In the genomic region with DNA sequence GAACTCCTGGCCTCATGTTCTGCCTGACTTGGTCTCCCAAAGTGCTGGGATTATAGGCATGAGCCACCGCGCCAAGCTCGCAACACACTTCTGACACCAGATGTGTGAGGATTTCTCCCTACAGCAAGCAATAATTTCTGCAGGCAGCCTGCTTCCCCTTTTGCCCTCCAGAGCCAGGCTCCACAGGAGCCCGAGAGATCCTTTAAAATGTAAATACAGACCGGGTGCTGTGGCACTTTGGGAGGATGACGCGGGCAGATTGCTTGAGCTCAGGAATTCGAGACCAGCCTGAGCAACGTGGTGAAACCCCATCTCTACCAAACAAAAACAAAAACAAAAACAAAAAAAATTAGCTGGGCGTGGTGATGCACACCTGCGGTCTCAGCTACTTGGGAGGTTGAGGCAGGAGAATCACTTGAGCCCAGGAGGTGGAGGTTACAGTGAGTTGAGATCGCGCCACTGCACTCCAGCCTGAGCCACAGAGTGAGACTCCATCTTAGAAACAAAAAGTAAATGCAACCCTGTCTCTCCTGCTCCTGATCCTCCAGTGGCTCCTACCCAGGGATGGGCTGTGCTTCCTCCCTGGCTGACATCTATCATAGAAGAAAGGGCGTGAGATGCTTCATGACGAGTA, we compare ENCODE assay signal across 1 cellular context.
TF ChIP-seq lines count a peak whose summit lies in the region.

No MANE protein-coding gene starts in this region.

TF ChIP-seq in WTC11, 78 proteins besides CTCF, POLR2A, EP300 and RAD21 (continued from another document):
- TF ChIP-seq, protein P1, sequence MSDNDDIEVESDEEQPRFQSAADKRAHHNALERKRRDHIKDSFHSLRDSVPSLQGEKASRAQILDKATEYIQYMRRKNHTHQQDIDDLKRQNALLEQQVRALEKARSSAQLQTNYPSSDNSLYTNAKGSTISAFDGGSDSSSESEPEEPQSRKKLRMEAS (CRISPR knock-in tag; IDR thresholded peaks at IDR 0.05), result peak; percentile 53
- peak; percentile 88 for TF ChIP-seq NFE2L1 (CRISPR knock-in tag; IDR thresholded peaks at IDR 0.05)
- TF ChIP-seq NFYB (CRISPR knock-in tag; conservative IDR thresholded peaks at IDR 0.05; ENCODE audit: low read depth), result no peak
- TF ChIP-seq NR2C2 (CRISPR knock-in tag; IDR thresholded peaks at IDR 0.05), result no peak
